25 cellular contexts compared by ENCODE assay signal in the genomic region with DNA sequence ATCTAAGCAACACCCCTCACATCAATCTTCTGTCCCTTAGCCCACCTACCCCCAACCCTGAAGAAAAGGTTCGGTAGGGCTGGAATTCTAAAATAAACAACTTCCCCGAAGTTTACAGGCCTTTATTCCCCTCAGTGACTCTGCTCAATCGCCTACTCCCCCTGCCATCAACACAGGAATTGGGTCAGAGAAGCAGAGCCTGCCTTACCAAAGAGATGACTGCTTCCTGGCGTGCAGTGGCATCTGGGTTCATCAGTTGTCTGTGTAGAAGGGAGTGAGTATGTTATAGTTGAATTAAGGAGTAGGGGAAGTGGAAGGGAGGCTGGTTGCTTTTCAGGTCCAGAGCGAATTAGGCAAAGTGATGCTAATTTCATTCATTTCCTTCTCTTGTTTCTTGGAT. TPM values are rescaled to one million over a fixed set of nuclear protein-coding genes. Genes with fewer than 3 reads are reported as not detected.
DNase-seq lines count a peak whose midpoint lies in the region; ATAC-seq and TF ChIP-seq lines count a peak whose summit lies in the region.
"Had no signal": no experiment of that assay in that cellular context is flagged by ENCODE, and none has a peak within 500 bp of the region (broad histone marks: within the 10 kb centered on the region; RNA-seq: fewer than 3 reads in every experiment).

No MANE protein-coding gene starts in this region.

- POLR2A ChIA-PET in CD8-positive, alpha-beta memory T cell (lab: Charles Lee): interaction anchor here (0.8 to 1.5 kb wide), 3 partner anchors 14 to 23 kb away, joined by 3 to 6 read pairs (median 3); no protein-coding TSS in a partner anchor

- CTCF ChIA-PET in activated CD8-positive, alpha-beta memory T cell treated with anti-CD3 and anti-CD28 coated beads, Interleukin-2, amount 10 ng/mL, durations not matched to agents 7 days and 5 days (lab: Charles Lee): interaction anchor here (0.9 to 3.9 kb wide), 8 partner anchors 8 to 292 kb away, joined by 3 to 14 read pairs (median 5); a partner anchor contains a TSS
- CTCF ChIA-PET in CD8-positive, alpha-beta memory T cell (lab: Charles Lee): interaction anchor here (1.1 to 2.3 kb wide), 6 partner anchors 10 to 113 kb away, joined by 3 to 6 read pairs (median 4); no protein-coding TSS in a partner anchor

- peaks cover 32% of the 10 kb centered on the region for H3K4me1 Mint-ChIP-seq in activated CD8-positive, alpha-beta memory T cell treated with anti-CD3 and anti-CD28 coated beads, Interleukin-2, amount 10 ng/mL, durations not matched to agents 7 days and 5 days
- peaks cover 47 to 54% (median 51%) of the 10 kb centered on the region in 3 donors for H3K4me1 Mint-ChIP-seq in CD8-positive, alpha-beta memory T cell
- H3K4me1 Mint-ChIP-seq in effector memory CD8-positive, alpha-beta T cell (ENCODE audit: low read depth in 2 of 2): peaks cover 24 to 26% of the 10 kb centered on the region in 2 donors
- H3K4me1 Mint-ChIP-seq in neural crest cell: peaks cover 23% of the 10 kb centered on the region

- peak; percentile 24 for ATAC-seq in activated CD8-positive, alpha-beta memory T cell treated with anti-CD3 and anti-CD28 coated beads, Interleukin-2, amount 10 ng/mL, durations not matched to agents 7 days and 5 days
- peak; percentile 67 for ATAC-seq in effector memory CD8-positive, alpha-beta T cell (replicated peaks)
- ATAC-seq in HG03521 (IDR thresholded peaks at IDR 0.05; ENCODE audit: unreplicated experiment): no peak
- ATAC-seq: GM12878 had no signal

- no peaks in the 10 kb centered on the region for H3K9me3 Mint-ChIP-seq in activated CD8-positive, alpha-beta memory T cell treated with anti-CD3 and anti-CD28 coated beads, Interleukin-2, amount 10 ng/mL, durations not matched to agents 7 days and 5 days (ENCODE audit: low read depth)
- no peaks in the 10 kb centered on the region for H3K9me3 Mint-ChIP-seq in CD8-positive, alpha-beta memory T cell
- no peaks in the 10 kb centered on the region for H3K9me3 Mint-ChIP-seq in effector memory CD8-positive, alpha-beta T cell
- H3K9me3 Mint-ChIP-seq in neural crest cell: no peaks in the 10 kb centered on the region

- H3K36me3 ChIP-seq in CD8-positive, alpha-beta memory T cell (ENCODE audit: insufficient read depth, low read length): no peaks in the 10 kb centered on the region

- no peak overlapping the region for H3K27ac ChIP-seq in CD8-positive, alpha-beta memory T cell (ENCODE audit: low read depth, low read length)
- H3K27ac ChIP-seq: HL-60 had no signal

- no peaks in the 10 kb centered on the region for H3K27me3 ChIP-seq in CD8-positive, alpha-beta memory T cell (ENCODE audit: insufficient read depth, low read length, poor library complexity, severe bottlenecking)
- H3K27me3 ChIP-seq: BE2C had no signal

- no peak for DNase-seq in activated CD8-positive, alpha-beta memory T cell treated with anti-CD3 and anti-CD28 coated beads, Interleukin-2, amount 10 ng/mL, durations not matched to agents 7 days and 5 days
- DNase-seq in activated CD8-positive, alpha-beta memory T cell treated with anti-CD3 and anti-CD28 coated beads, Interleukin-2, amount 50 U/mL, for 4 hours: no peak
- DNase-seq in CD8-positive, alpha-beta memory T cell: no peak
- DNase-seq in effector memory CD8-positive, alpha-beta T cell: no peak
- DNase-seq in neural crest cell (ENCODE audit: low read depth, low spot score) (no peak), HUDEP-2 (lab: John Stamatoyannopoulos, UW; ENCODE audit: unreplicated experiment in 76 of 76) (no peak)
- DNase-seq: BE2C; Caco-2; DMS 273 treated with DMSO at 0.1 percent for 48 hours; DND-41; H7; KBM-7; MM.1S; NCI-H1048; NCI-H1436; NCI-H2029; NCI-H2227 treated with DMSO at 0.1 percent for 48 hours; NCI-H510A; NK-92 treated with Interleukin-12 subunit alpha and Interleukin-12 subunit beta, amount 100 ng/mL, for 24 hours; SHP77 treated with DMSO at 0.1 percent for 48 hours had no signal

- H3K27ac Mint-ChIP-seq in activated CD8-positive, alpha-beta memory T cell treated with anti-CD3 and anti-CD28 coated beads, Interleukin-2, amount 10 ng/mL, durations not matched to agents 7 days and 5 days: peak overlapping the region; percentile 16
- H3K27ac Mint-ChIP-seq in CD8-positive, alpha-beta memory T cell: peak overlapping the region; percentile 30 to 94 (median 80)
- H3K27ac Mint-ChIP-seq in effector memory CD8-positive, alpha-beta T cell: peak overlapping the region; percentile 66 to 81
- H3K27ac Mint-ChIP-seq in neural crest cell (ENCODE audit: unreplicated experiment): peak overlapping the region; percentile 69

- no peaks in the 10 kb centered on the region for H3K9me3 ChIP-seq in CD8-positive, alpha-beta memory T cell (ENCODE audit: low read length)
- H3K9me3 ChIP-seq: BE2C, Caco-2 had no signal

- H3K27me3 Mint-ChIP-seq in activated CD8-positive, alpha-beta memory T cell treated with anti-CD3 and anti-CD28 coated beads, Interleukin-2, amount 10 ng/mL, durations not matched to agents 7 days and 5 days: no peaks in the 10 kb centered on the region
- no peaks in the 10 kb centered on the region for H3K27me3 Mint-ChIP-seq in CD8-positive, alpha-beta memory T cell
- H3K27me3 Mint-ChIP-seq in effector memory CD8-positive, alpha-beta T cell: no peaks in the 10 kb centered on the region
- no peaks in the 10 kb centered on the region for H3K27me3 Mint-ChIP-seq in neural crest cell (ENCODE audit: low read depth)

- H3K4me1 ChIP-seq in CD8-positive, alpha-beta memory T cell (ENCODE audit: insufficient read depth, low read length): peaks cover 5% of the 10 kb centered on the region
- H3K4me1 ChIP-seq: BE2C, Caco-2 had no signal

- H3K4me3 Mint-ChIP-seq in activated CD8-positive, alpha-beta memory T cell treated with anti-CD3 and anti-CD28 coated beads, Interleukin-2, amount 10 ng/mL, durations not matched to agents 7 days and 5 days: no peak overlapping the region
- H3K4me3 Mint-ChIP-seq in CD8-positive, alpha-beta memory T cell: peak overlapping the region in 2 of 7 donors; percentile 0 to 20
- no peak overlapping the region for H3K4me3 Mint-ChIP-seq in effector memory CD8-positive, alpha-beta T cell
- H3K4me3 Mint-ChIP-seq in neural crest cell: no peak overlapping the region

- no peak overlapping the region for H3K4me3 ChIP-seq in CD8-positive, alpha-beta memory T cell (ENCODE audit: low read length)
- H3K4me3 ChIP-seq: GM12878 had no signal

- peaks cover 32% of the 10 kb centered on the region for H3K36me3 Mint-ChIP-seq in activated CD8-positive, alpha-beta memory T cell treated with anti-CD3 and anti-CD28 coated beads, Interleukin-2, amount 10 ng/mL, durations not matched to agents 7 days and 5 days
- peaks cover 3 to 41% (median 8%) of the 10 kb centered on the region in 3 donors for H3K36me3 Mint-ChIP-seq in CD8-positive, alpha-beta memory T cell
- no peaks in the 10 kb centered on the region for H3K36me3 Mint-ChIP-seq in effector memory CD8-positive, alpha-beta T cell (ENCODE audit: insufficient read depth)
- peaks cover 23% of the 10 kb centered on the region for H3K36me3 Mint-ChIP-seq in neural crest cell (ENCODE audit: low read depth)

- no peak for TF ChIP-seq CTCF in neural crest cell (conservative IDR thresholded peaks at IDR 0.05)

RNA-seq across cellular contexts. Expression of a gene that starts 12.7 kb away (rescaled TPM):
- total RNA-seq in activated CD8-positive, alpha-beta memory T cell treated with anti-CD3 and anti-CD28 coated beads, Interleukin-2, amount 10 ng/mL, durations not matched to agents 7 days and 5 days: 1 to 10 TPM; 6.4 to 6.7 TPM
- total RNA-seq in CD8-positive, alpha-beta memory T cell: 1 to 10 TPM; 2.3 to 2.6 TPM
- polyA plus RNA-seq in CD8-positive, alpha-beta memory T cell: 0.55 TPM
- total RNA-seq in neural crest cell: not detected in 2 replicates
- total RNA-seq: A673, Caco-2, H7, HT-29 had no signal

RNA-seq across cellular contexts. Expression of a gene that starts 24.2 kb away (rescaled TPM):
- 1,000 to 10,000 TPM in 1 of 2 experiments, 100 to 1,000 TPM in 1; 973 to 1,249 TPM for total RNA-seq in activated CD8-positive, alpha-beta memory T cell treated with anti-CD3 and anti-CD28 coated beads, Interleukin-2, amount 10 ng/mL, durations not matched to agents 7 days and 5 days
- 100 to 1,000 TPM; 580 to 591 TPM for total RNA-seq in CD8-positive, alpha-beta memory T cell
- 2,769 TPM for polyA plus RNA-seq in CD8-positive, alpha-beta memory T cell
- not detected in 2 replicates for total RNA-seq in neural crest cell
- total RNA-seq: A673, Caco-2, H7, HT-29 had no signal

RNA-seq across cellular contexts. Expression of a gene that starts 46.7 kb away (rescaled TPM):
- total RNA-seq in activated CD8-positive, alpha-beta memory T cell treated with anti-CD3 and anti-CD28 coated beads, Interleukin-2, amount 10 ng/mL, durations not matched to agents 7 days and 5 days: 100 to 1,000 TPM; 333 to 366 TPM
- 100 to 1,000 TPM; 274 to 291 TPM for total RNA-seq in CD8-positive, alpha-beta memory T cell
- 21.5 TPM for polyA plus RNA-seq in CD8-positive, alpha-beta memory T cell
- total RNA-seq in neural crest cell: 300 and 320 TPM in 2 replicates

Comparison
In these comparisons a context has a peak if more than half of its experiments do, and no peak if none do; other contexts are left out.
1. H3K27ac Mint-ChIP-seq: peak in every context shown above with its lines; median percentile 80 in CD8-positive, alpha-beta memory T cell; 74 in effector memory CD8-positive, alpha-beta T cell; 69 in neural crest cell; 16 in activated CD8-positive, alpha-beta memory T cell treated with anti-CD3 and anti-CD28 coated beads, Interleukin-2, amount 10 ng/mL, durations not matched to agents 7 days and 5 days.
2. RNA of a gene that starts 24.2 kb away (total RNA-seq): 973 to 1,249 TPM in activated CD8-positive, alpha-beta memory T cell treated with anti-CD3 and anti-CD28 coated beads, Interleukin-2, amount 10 ng/mL, durations not matched to agents 7 days and 5 days and 580 to 591 TPM in CD8-positive, alpha-beta memory T cell; not detected in neural crest cell; every median in the first group is over 100 times any median in the second.